ENCODE assay signal across 13 cellular contexts in genomic region chr4:109359040-109359646, GRCh38. TPM values are rescaled to one million over a fixed set of nuclear protein-coding genes. Genes with fewer than 3 reads are reported as not detected.
DNase-seq lines count a peak whose midpoint lies in the region; ATAC-seq and TF ChIP-seq lines count a peak whose summit lies in the region.
"Had no signal": no experiment of that assay in that cellular context is flagged by ENCODE, and none has a peak within 500 bp of the region (broad histone marks: within the 10 kb centered on the region; RNA-seq: fewer than 3 reads in every experiment).

No MANE protein-coding gene starts in this region.

- H3K4me1 Mint-ChIP-seq in activated T-cell treated with anti-CD3 and anti-CD28 coated beads, Interleukin-2, amount 50 U/mL, for 72 hours (ENCODE audit: low read depth), result peaks cover 22% of the 10 kb centered on the region
- peaks cover 33% of the 10 kb centered on the region for H3K4me1 Mint-ChIP-seq in activated CD8-positive, alpha-beta T cell treated with anti-CD3 and anti-CD28 coated beads for 36 hours (ENCODE audit: low read depth)
- H3K4me1 Mint-ChIP-seq in stimulated activated effector memory CD8-positive, alpha-beta T cell treated with anti-CD3 and anti-CD28 coated beads, Interleukin-12 subunit alpha, Interleukin-12 subunit beta, amount 100 ng/mL, for 72 hours, result peaks cover 31% of the 10 kb centered on the region

- POLR2A ChIA-PET in activated CD8-positive, alpha-beta T cell treated with anti-CD3 and anti-CD28 coated beads for 36 hours (lab: Charles Lee), result no interaction called here

- no peak overlapping the region for H3K27ac ChIP-seq in foreskin keratinocyte
- H3K27ac ChIP-seq: cardiac muscle cell had no signal

- intact Hi-C loops in activated CD8-positive, alpha-beta T cell treated with anti-CD3 and anti-CD28 coated beads for 36 hours (cut with micrococcal nuclease), result no loop called here
- intact Hi-C loops in Right ventricle myocardium superior (cut with DNase I), result no loop called here

- no peaks in the 10 kb centered on the region for H3K27me3 ChIP-seq in foreskin keratinocyte
- H3K27me3 ChIP-seq: cardiac muscle cell had no signal

- H3K4me1 ChIP-seq in foreskin keratinocyte, result no peaks in the 10 kb centered on the region

- peak; percentile 81 to 83 for ATAC-seq in activated T-cell treated with anti-CD3 and anti-CD28 coated beads, Interleukin-2, amount 50 U/mL, for 72 hours (replicated peaks in 1 of 2)
- ATAC-seq in HG03097 (IDR thresholded peaks at IDR 0.05; ENCODE audit: low FRiP score, unreplicated experiment) (peak; percentile 81), Right ventricle myocardium superior (ENCODE audit: poor library complexity) (no peak), foreskin keratinocyte (no peak)
- peak; percentile 67 for ATAC-seq in activated CD8-positive, alpha-beta T cell treated with anti-CD3 and anti-CD28 coated beads for 36 hours
- peak; percentile 90 for ATAC-seq in stimulated activated effector memory CD8-positive, alpha-beta T cell treated with anti-CD3 and anti-CD28 coated beads, Interleukin-12 subunit alpha, Interleukin-12 subunit beta, amount 100 ng/mL, for 72 hours
- ATAC-seq: Panc1 had no signal

- no peaks in the 10 kb centered on the region for H3K9me3 Mint-ChIP-seq in activated T-cell treated with anti-CD3 and anti-CD28 coated beads, Interleukin-2, amount 50 U/mL, for 72 hours
- no peaks in the 10 kb centered on the region for H3K9me3 Mint-ChIP-seq in activated CD8-positive, alpha-beta T cell treated with anti-CD3 and anti-CD28 coated beads for 36 hours
- no peaks in the 10 kb centered on the region for H3K9me3 Mint-ChIP-seq in stimulated activated effector memory CD8-positive, alpha-beta T cell treated with anti-CD3 and anti-CD28 coated beads, Interleukin-12 subunit alpha, Interleukin-12 subunit beta, amount 100 ng/mL, for 72 hours

- peak overlapping the region; percentile 26 for H3K27ac Mint-ChIP-seq in activated T-cell treated with anti-CD3 and anti-CD28 coated beads, Interleukin-2, amount 50 U/mL, for 72 hours
- H3K27ac Mint-ChIP-seq in activated CD8-positive, alpha-beta T cell treated with anti-CD3 and anti-CD28 coated beads for 36 hours, result peak overlapping the region; percentile 53
- H3K27ac Mint-ChIP-seq in stimulated activated effector memory CD8-positive, alpha-beta T cell treated with anti-CD3 and anti-CD28 coated beads, Interleukin-12 subunit alpha, Interleukin-12 subunit beta, amount 100 ng/mL, for 72 hours, result peak overlapping the region; percentile 68

- peaks cover 28% of the 10 kb centered on the region for H3K27me3 Mint-ChIP-seq in activated T-cell treated with anti-CD3 and anti-CD28 coated beads, Interleukin-2, amount 50 U/mL, for 72 hours (ENCODE audit: low read depth)
- H3K27me3 Mint-ChIP-seq in activated CD8-positive, alpha-beta T cell treated with anti-CD3 and anti-CD28 coated beads for 36 hours, result peaks cover 36% of the 10 kb centered on the region

- peak; percentile 12 to 13 for DNase-seq in activated T-cell treated with anti-CD3 and anti-CD28 coated beads, Interleukin-2, amount 50 U/mL, for 72 hours
- no peak for DNase-seq in activated T-cell treated with anti-CD3 and anti-CD28 coated beads, Interleukin-2, amount 50 U/mL, for 48 hours
- peak; percentile 43 for DNase-seq in activated CD8-positive, alpha-beta T cell treated with anti-CD3 and anti-CD28 coated beads for 36 hours
- DNase-seq in stimulated activated effector memory CD8-positive, alpha-beta T cell treated with anti-CD3 and anti-CD28 coated beads, Interleukin-12 subunit alpha, Interleukin-12 subunit beta, amount 100 ng/mL, for 72 hours (ENCODE audit: low spot score in 2 of 2), result no peak
- DNase-seq in Right ventricle myocardium superior, result no peak
- no peak for DNase-seq in foreskin keratinocyte
- no peak for DNase-seq in NCI-H226
- DNase-seq: activated CD4-positive, CD25-positive, alpha-beta regulatory T cell; midbrain had no signal

- peak overlapping the region; percentile 7 to 59 for H3K4me3 Mint-ChIP-seq in activated T-cell treated with anti-CD3 and anti-CD28 coated beads, Interleukin-2, amount 50 U/mL, for 72 hours
- no peak overlapping the region for H3K4me3 Mint-ChIP-seq in activated CD8-positive, alpha-beta T cell treated with anti-CD3 and anti-CD28 coated beads for 36 hours
- peak overlapping the region; percentile 25 for H3K4me3 Mint-ChIP-seq in stimulated activated effector memory CD8-positive, alpha-beta T cell treated with anti-CD3 and anti-CD28 coated beads, Interleukin-12 subunit alpha, Interleukin-12 subunit beta, amount 100 ng/mL, for 72 hours

- TF ChIP-seq CTCF in activated CD8-positive, alpha-beta T cell treated with anti-CD3 and anti-CD28 coated beads for 36 hours (IDR thresholded peaks at IDR 0.05), result no peak
- no peak for TF ChIP-seq CTCF in foreskin keratinocyte (conservative IDR thresholded peaks at IDR 0.05)

- CTCF ChIA-PET in activated CD8-positive, alpha-beta T cell treated with anti-CD3 and anti-CD28 coated beads for 36 hours (lab: Charles Lee), result no interaction called here

- H3K36me3 Mint-ChIP-seq in activated T-cell treated with anti-CD3 and anti-CD28 coated beads, Interleukin-2, amount 50 U/mL, for 72 hours (ENCODE audit: insufficient read depth in 2 of 2), result no peaks in the 10 kb centered on the region
- no peaks in the 10 kb centered on the region for H3K36me3 Mint-ChIP-seq in activated CD8-positive, alpha-beta T cell treated with anti-CD3 and anti-CD28 coated beads for 36 hours (ENCODE audit: low read depth)
- H3K36me3 Mint-ChIP-seq in stimulated activated effector memory CD8-positive, alpha-beta T cell treated with anti-CD3 and anti-CD28 coated beads, Interleukin-12 subunit alpha, Interleukin-12 subunit beta, amount 100 ng/mL, for 72 hours, result no peaks in the 10 kb centered on the region

RNA-seq across cellular contexts. Expression of gene COL25A1, which starts 56.7 kb away (rescaled TPM):
- total RNA-seq in activated T-cell treated with anti-CD3 and anti-CD28 coated beads, Interleukin-2, amount 50 U/mL, for 72 hours, result under 1 TPM; 0.05 to 0.14 TPM
- total RNA-seq in activated CD8-positive, alpha-beta T cell treated with anti-CD3 and anti-CD28 coated beads for 36 hours, result not detected
- total RNA-seq in Right ventricle myocardium superior (0.24 TPM), foreskin keratinocyte (0.03 TPM in 1 of 2 replicates, not detected in the other)
- polyA plus RNA-seq in foreskin keratinocyte, result not detected in 2 replicates
- total RNA-seq: M059J had no signal

Comparison
In these comparisons a context has a peak if more than half of its experiments do, and no peak if none do; other contexts are left out.
1. DNase-seq: peak in activated T-cell treated with anti-CD3 and anti-CD28 coated beads, Interleukin-2, amount 50 U/mL, for 72 hours (2 of 2) and activated CD8-positive, alpha-beta T cell treated with anti-CD3 and anti-CD28 coated beads for 36 hours (single experiment); none in activated T-cell treated with anti-CD3 and anti-CD28 coated beads, Interleukin-2, amount 50 U/mL, for 48 hours (0 of 2), stimulated activated effector memory CD8-positive, alpha-beta T cell treated with anti-CD3 and anti-CD28 coated beads, Interleukin-12 subunit alpha, Interleukin-12 subunit beta, amount 100 ng/mL, for 72 hours (0 of 2), Right ventricle myocardium superior (single experiment), foreskin keratinocyte (0 of 2) and NCI-H226 (single experiment).
2. ATAC-seq: peak in activated T-cell treated with anti-CD3 and anti-CD28 coated beads, Interleukin-2, amount 50 U/mL, for 72 hours (2 of 2), HG03097 (single experiment), activated CD8-positive, alpha-beta T cell treated with anti-CD3 and anti-CD28 coated beads for 36 hours (single experiment) and stimulated activated effector memory CD8-positive, alpha-beta T cell treated with anti-CD3 and anti-CD28 coated beads, Interleukin-12 subunit alpha, Interleukin-12 subunit beta, amount 100 ng/mL, for 72 hours (single experiment); none in Right ventricle myocardium superior (single experiment) and foreskin keratinocyte (single experiment).
3. Peak in every context shown above with its lines, with median percentiles within 50 percentile points of each other: H3K27ac Mint-ChIP-seq.